2 cellular contexts compared by ENCODE assay signal in the genomic region with DNA sequence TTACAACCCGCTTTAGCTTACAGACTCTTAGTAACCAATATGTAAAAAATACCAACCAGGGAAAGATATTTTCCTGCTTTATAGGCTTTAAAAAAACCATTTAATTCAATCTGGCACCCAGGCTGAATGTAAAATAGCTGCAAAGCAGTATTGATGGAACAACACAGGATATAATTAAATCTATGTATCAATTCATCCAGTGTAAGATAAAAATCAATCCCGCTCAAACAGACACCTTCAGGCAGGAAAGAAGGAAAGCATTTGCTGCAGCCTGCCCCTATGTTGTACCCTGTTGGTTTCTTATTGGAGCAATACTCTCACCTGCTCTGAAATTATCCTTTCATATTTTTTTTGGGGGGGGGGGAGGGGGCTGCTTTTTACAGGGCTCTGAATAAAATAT.
"Had no signal": no experiment of that assay in that cellular context is flagged by ENCODE, and none has a peak within 500 bp of the region (broad histone marks: within the 10 kb centered on the region; RNA-seq: fewer than 3 reads in every experiment).

No MANE protein-coding gene starts in this region.

- DNase-seq: IMR-90, KBM-7 had no signal
